In genomic region chr19:12064266-12065099, GRCh38 we compare ENCODE assay signal across 1 cellular context.
TF ChIP-seq lines count a peak whose summit lies in the region.

Gene ZNF844 (plus strand): TSS chr19:12064731. CDS start chr19:12064874, 143 bp downstream.

TF ChIP-seq in HepG2, 621 proteins besides CTCF, POLR2A, EP300 and RAD21 (continued from another document and continues in another):
- no peak for TF ChIP-seq ZBTB33 (CRISPR knock-in tag; IDR thresholded peaks at IDR 0.05)
- 0 out of 2 replicates have a peak, but pooled peaks have one; percentile 62 for TF ChIP-seq ZNF329 (CRISPR knock-in tag; IDR thresholded peaks at IDR 0.05; ENCODE audit: low read depth)
- no peak for TF ChIP-seq FOXP1 (IDR thresholded peaks at IDR 0.05)
- TF ChIP-seq FOXP1 (CRISPR knock-in tag; IDR thresholded peaks at IDR 0.05) = no peak
- 0 out of 2 replicates have a peak, but pooled peaks have one; percentile 53 for TF ChIP-seq ZNF510 (CRISPR knock-in tag; IDR thresholded peaks at IDR 0.05; ENCODE audit: low read depth)
- no peak for TF ChIP-seq FOXA1 (IDR thresholded peaks at IDR 0.05)
- TF ChIP-seq FOXA1 (CRISPR knock-in tag; IDR thresholded peaks at IDR 0.05) = no peak
- no peak for TF ChIP-seq ZNF234 (CRISPR knock-in tag; conservative IDR thresholded peaks at IDR 0.05)
- TF ChIP-seq ZBTB40 (IDR thresholded peaks at IDR 0.05) = no peak
- TF ChIP-seq ZBTB40 (CRISPR knock-in tag; IDR thresholded peaks at IDR 0.05) = no peak
- no peak for TF ChIP-seq FOSL1 (CRISPR knock-in tag; IDR thresholded peaks at IDR 0.05; ENCODE audit: borderline replicate concordance)
- TF ChIP-seq STAT5B (CRISPR knock-in tag; IDR thresholded peaks at IDR 0.05) = no peak
- TF ChIP-seq MAFG (CRISPR knock-in tag; IDR thresholded peaks at IDR 0.05) = no peak
- peak; percentile 55; the same call in 1 of the 2 replicates for TF ChIP-seq ZFY (CRISPR knock-in tag; IDR thresholded peaks at IDR 0.05)
- no peak for TF ChIP-seq ZNF710 (CRISPR knock-in tag; IDR thresholded peaks at IDR 0.05; ENCODE audit: borderline replicate concordance)
- TF ChIP-seq FOSL2 (CRISPR knock-in tag; IDR thresholded peaks at IDR 0.05) = no peak
- no peak for TF ChIP-seq ZMAT3 (CRISPR knock-in tag; conservative IDR thresholded peaks at IDR 0.05)
- no peak for TF ChIP-seq ZNF672 (CRISPR knock-in tag; IDR thresholded peaks at IDR 0.05)
- TF ChIP-seq MLXIP (CRISPR knock-in tag; IDR thresholded peaks at IDR 0.05; ENCODE audit: borderline replicate concordance) = no peak
- TF ChIP-seq ADNP (CRISPR knock-in tag; IDR thresholded peaks at IDR 0.05) = no peak
- TF ChIP-seq MTA3 (CRISPR knock-in tag; IDR thresholded peaks at IDR 0.05) = no peak
- no peak for TF ChIP-seq ZNF296 (CRISPR knock-in tag; conservative IDR thresholded peaks at IDR 0.05)
- TF ChIP-seq ZNF432 (CRISPR knock-in tag; IDR thresholded peaks at IDR 0.05; ENCODE audit: borderline replicate concordance) = no peak
- no peak for TF ChIP-seq ZNF160 (CRISPR knock-in tag; IDR thresholded peaks at IDR 0.05)
- TF ChIP-seq SALL2 (CRISPR knock-in tag; IDR thresholded peaks at IDR 0.05) = no peak
- peak; percentile 68 for TF ChIP-seq SKI (IDR thresholded peaks at IDR 0.05; ENCODE audit: partially characterized antibody)
- 0 out of 2 replicates have a peak, but pooled peaks have one; percentile 36 for TF ChIP-seq HNRNPL (IDR thresholded peaks at IDR 0.05; ENCODE audit: low read depth, low read length)
- TF ChIP-seq BHLHE40 (IDR thresholded peaks at IDR 0.05; ENCODE audit: low read length) = no peak
- no peak for TF ChIP-seq KLF16 (CRISPR knock-in tag; IDR thresholded peaks at IDR 0.05)
- no peak for TF ChIP-seq PCBP2 (optimal IDR thresholded peaks at IDR 0.05; ENCODE audit: low read depth, low read length, poor library complexity, severe bottlenecking)
- TF ChIP-seq TFAP4 (IDR thresholded peaks at IDR 0.05; ENCODE audit: borderline replicate concordance, low read depth) = no peak
- no peak for TF ChIP-seq ZEB1 (IDR thresholded peaks at IDR 0.05; ENCODE audit: insufficient replicate concordance, low read depth)
- no peak for TF ChIP-seq MTF2 (CRISPR knock-in tag; IDR thresholded peaks at IDR 0.05; ENCODE audit: borderline replicate concordance)
- no peak for TF ChIP-seq ZNF598 (CRISPR knock-in tag; IDR thresholded peaks at IDR 0.05; ENCODE audit: borderline replicate concordance)
- TF ChIP-seq ZNF639 (CRISPR knock-in tag; conservative IDR thresholded peaks at IDR 0.05) = no peak
- TF ChIP-seq TOPORS (CRISPR knock-in tag; IDR thresholded peaks at IDR 0.05) = no peak
- TF ChIP-seq PRMT3 (CRISPR knock-in tag; IDR thresholded peaks at IDR 0.05; ENCODE audit: borderline replicate concordance, low read depth) = no peak
- no peak for TF ChIP-seq THRA (CRISPR knock-in tag; IDR thresholded peaks at IDR 0.05; ENCODE audit: borderline replicate concordance)
- no peak for TF ChIP-seq ZNF562 (CRISPR knock-in tag; IDR thresholded peaks at IDR 0.05; ENCODE audit: borderline replicate concordance)
- no peak for TF ChIP-seq ZSCAN29 (CRISPR knock-in tag; conservative IDR thresholded peaks at IDR 0.05)
- no peak for TF ChIP-seq ZNF280B (CRISPR knock-in tag; IDR thresholded peaks at IDR 0.05; ENCODE audit: borderline replicate concordance)
- 0 out of 2 replicates have a peak, but pooled peaks have one; percentile 30 for TF ChIP-seq KAT8 (CRISPR knock-in tag; IDR thresholded peaks at IDR 0.05)
